Comparison of ENCODE assay signal across 8 cellular contexts in the genomic region with DNA sequence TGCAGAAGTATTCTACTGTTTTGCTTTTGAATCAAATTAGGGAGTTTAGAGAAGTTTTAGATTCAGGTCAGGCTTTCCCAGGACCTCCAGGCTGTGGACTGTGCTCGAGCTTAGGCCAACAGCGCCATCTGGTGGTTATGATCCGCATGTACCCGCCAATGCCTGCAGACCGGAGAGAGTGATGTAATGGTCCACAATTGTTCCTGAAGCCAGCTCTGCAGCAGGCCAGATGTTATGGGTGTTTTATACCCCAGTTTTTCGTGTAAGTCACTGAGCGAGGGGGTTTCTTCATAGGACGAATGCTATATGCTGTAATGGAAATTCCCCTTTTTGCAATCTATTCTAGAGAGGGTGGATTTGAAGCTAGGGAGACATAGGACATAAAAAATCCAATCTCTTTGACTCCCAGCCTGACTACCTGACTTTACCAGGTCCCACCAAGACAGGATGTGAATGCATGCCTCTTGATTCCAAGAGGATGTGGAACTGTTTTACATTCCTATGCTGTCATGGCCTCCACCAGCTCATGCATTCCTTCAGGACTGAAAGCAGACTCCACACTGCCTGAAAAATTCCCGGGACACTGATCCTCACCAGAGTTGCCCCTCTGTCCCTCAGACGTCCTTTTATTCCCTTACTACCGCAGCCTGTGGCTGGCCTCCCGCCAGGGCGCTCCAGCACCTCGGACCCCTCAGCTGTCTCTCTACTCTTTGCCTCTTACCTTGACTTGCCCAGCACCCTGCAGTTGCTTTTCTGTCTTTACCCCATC. TPM values are rescaled to one million over a fixed set of nuclear protein-coding genes. Genes with fewer than 3 reads are reported as not detected.
DNase-seq lines count a peak whose midpoint lies in the region; ATAC-seq and TF ChIP-seq lines count a peak whose summit lies in the region.

No MANE protein-coding gene starts in this region.

- no peak overlapping the region for H3K27ac ChIP-seq in coronary artery

- intact Hi-C loops in left colon (cut with DNase I, micrococcal nuclease), result loop anchor here in 1 of 2 donors (10.0 kb wide), 2 partner anchors 492 to 1402 kb away; no protein-coding TSS in a partner anchor

- peak; percentile 81 for TF ChIP-seq CTCF in coronary artery (IDR thresholded peaks at IDR 0.05)

- H3K4me3 ChIP-seq in coronary artery, result peak overlapping the region; percentile 71

- peak; percentile 90 for DNase-seq in AG08396 (ENCODE audit: low spot score)
- DNase-seq in NCI-H2227 (lab: John Stamatoyannopoulos, UW; ENCODE audit: unreplicated experiment), result peak; percentile 87
- DNase-seq in activated CD4-positive, alpha-beta T cell treated with anti-CD3 and anti-CD28 coated beads for 24 hours (ENCODE audit: low read depth in 2 of 2), result peak; percentile 74 to 79
- DNase-seq in coronary artery (ENCODE audit: low spot score), result peak; percentile 88
- DNase-seq in left colon, result peak; percentile 67 to 82
- DNase-seq in stimulated activated CD4-positive, alpha-beta T cell treated with anti-CD3 and anti-CD28 coated beads, Interleukin-1b, Interleukin-23, amount 100 ng/mL, for 48 hours, result peak; percentile 81

- ATAC-seq in GM18520 (IDR thresholded peaks at IDR 0.05; ENCODE audit: unreplicated experiment) (peak; percentile 64), HG03066 (IDR thresholded peaks at IDR 0.05; ENCODE audit: low read depth, unreplicated experiment) (peak; percentile 74), left colon (peak; percentile 95)

RNA-seq across cellular contexts. Expression of gene LY86, which starts 41.2 kb away (rescaled TPM):
- total RNA-seq in left colon, result 1 to 10 TPM in 1 of 2 donors, under 1 TPM in 1; 0.49 to 2.3 TPM
